8 cellular contexts compared by ENCODE assay signal in the genomic region with DNA sequence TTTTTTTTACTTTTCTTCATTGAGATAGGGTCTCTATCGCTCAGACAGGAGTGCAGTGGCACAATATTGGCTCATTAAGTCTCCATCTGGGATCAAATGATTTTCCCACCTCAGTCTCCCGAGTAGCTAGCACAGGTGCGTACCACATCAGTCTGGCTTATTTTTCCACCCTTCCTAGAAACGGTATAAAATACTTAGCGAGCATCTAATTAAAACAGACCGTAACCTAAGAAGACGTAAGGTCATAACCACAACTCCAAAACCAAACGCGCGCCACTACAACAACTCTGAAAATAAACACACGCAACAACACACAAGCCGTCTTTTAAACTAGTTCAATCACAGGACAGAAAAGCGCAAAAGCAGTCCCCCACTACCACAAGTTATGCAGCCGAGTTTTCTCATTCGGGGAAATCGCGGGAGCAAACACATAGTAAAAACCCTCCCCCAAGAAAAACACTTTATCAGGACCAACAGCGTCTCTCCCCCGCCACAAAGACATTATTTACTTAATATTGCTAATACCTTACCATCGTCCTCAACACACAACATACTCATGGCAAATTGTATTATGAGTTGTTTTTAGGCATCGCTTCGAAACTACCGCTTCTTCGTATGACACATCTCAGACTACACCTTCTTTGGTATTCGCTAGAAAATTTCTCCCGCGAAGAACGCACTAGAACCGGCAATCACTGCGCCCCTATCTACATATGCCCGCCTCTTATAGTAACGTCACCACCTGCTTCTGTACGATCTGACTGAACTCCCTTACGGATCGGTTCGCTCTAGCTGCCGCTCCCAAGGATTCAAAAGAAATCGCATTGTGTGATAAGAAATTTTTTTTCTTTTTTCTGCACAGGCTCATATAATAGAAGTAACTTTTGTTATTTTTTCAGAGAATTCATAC. TPM values are rescaled to one million over a fixed set of nuclear protein-coding genes. Genes with fewer than 3 reads are reported as not detected.
A peak's percentile ranks its signal among the peaks of the same experiment; 100 is the strongest.
DNase-seq lines count a peak whose midpoint lies in the region; ATAC-seq, FAIRE-seq and TF ChIP-seq lines count a peak whose summit lies in the region.

No MANE protein-coding gene starts in this region.

- no peaks in the 10 kb centered on the region for H3K79me2 ChIP-seq in GM23338 (replicated peaks; ENCODE audit: insufficient read depth)

- peak overlapping the region; percentile 73 for H3K4me3 Mint-ChIP-seq in GM23338

- peak overlapping the region; percentile 70 to 100 for H3K9ac ChIP-seq in stomach smooth muscle (ENCODE audit: low read length in 2 of 2)

- H4K20me1 ChIP-seq in GM23338 (replicated peaks; ENCODE audit: insufficient read depth) = no peaks in the 10 kb centered on the region

- H2AFZ ChIP-seq in GM23338 (no peak overlapping the region), neuron (ENCODE audit: low read depth, low read length) (peak overlapping the region; percentile 83)

- DNase-seq in Daoy (ENCODE audit: low read depth) (peak; percentile 93), GM23338 (ENCODE audit: low spot score) (peak; percentile 89), MG63 (peak; percentile 72), SHP77 (lab: John Stamatoyannopoulos, UW) (peak; percentile 80 to 81), frontal cortex (ENCODE audit: low spot score in 2 of 2) (peak; percentile 80 to 89)
- peak; percentile 73 for DNase-seq in activated naive CD4-positive, alpha-beta T cell treated with Interleukin-2 at 50 U/mL for 16 hours

- peak overlapping the region; percentile 46 for H3K4me3 ChIP-seq in GM23338
- H3K4me3 ChIP-seq in MG63 = peak overlapping the region; percentile 40
- H3K4me3 ChIP-seq in neuron (ENCODE audit: low read length) = peak overlapping the region; percentile 46
- peak overlapping the region; percentile 33 to 64 for H3K4me3 ChIP-seq in stomach smooth muscle (ENCODE audit: low read length in 2 of 2)

- H3K27ac ChIP-seq in GM23338 (ENCODE audit: low read depth) (peak overlapping the region; percentile 90), stomach smooth muscle (ENCODE audit: low read length) (peak overlapping the region; percentile 83)

- ATAC-seq in GM23338 = peak; percentile 82

- H3K4me2 ChIP-seq in GM23338 = peak overlapping the region; percentile 65

- peaks cover 11% of the 10 kb centered on the region for H3K4me1 Mint-ChIP-seq in GM23338

- H3K9me3 ChIP-seq in MG63 = peaks cover 8% of the 10 kb centered on the region; the same call in 1 of the 2 replicates
- no peaks in the 10 kb centered on the region for H3K9me3 ChIP-seq in neuron (ENCODE audit: low read length)
- H3K9me3 ChIP-seq in stomach smooth muscle (ENCODE audit: control insufficient read depth in 2 of 2, low read length in 2 of 2) = no peaks in the 10 kb centered on the region

- H3K27me3 ChIP-seq in GM23338 (ENCODE audit: insufficient read depth) = no peaks in the 10 kb centered on the region
- no peaks in the 10 kb centered on the region for H3K27me3 ChIP-seq in MG63
- H3K27me3 ChIP-seq in neuron (ENCODE audit: insufficient read depth, low read length) = no peaks in the 10 kb centered on the region
- H3K27me3 ChIP-seq in stomach smooth muscle (ENCODE audit: control insufficient read depth in 1 of 2, insufficient read depth in 2 of 2, low read length in 2 of 2) = no peaks in the 10 kb centered on the region

- no peak for FAIRE-seq in frontal cortex (lab: Jason Lieb, UNC)

- H3K27me3 Mint-ChIP-seq in GM23338 (ENCODE audit: insufficient read depth, low read depth, poor library complexity) = peaks cover 11% of the 10 kb centered on the region

- H3K9me3 Mint-ChIP-seq in GM23338 = peaks cover 14% of the 10 kb centered on the region

- H3K36me3 Mint-ChIP-seq in GM23338 (ENCODE audit: low read depth) = no peaks in the 10 kb centered on the region

- no peak for TF ChIP-seq CTCF in GM23338 (conservative IDR thresholded peaks at IDR 0.05; ENCODE audit: low read depth in 2 of 2)

- H3K4me1 ChIP-seq in GM23338 (ENCODE audit: insufficient read depth) (peaks cover 13% of the 10 kb centered on the region), neuron (ENCODE audit: insufficient read depth, low read length) (no peaks in the 10 kb centered on the region), stomach smooth muscle (ENCODE audit: control insufficient read depth, insufficient read depth, low read length) (peaks cover 3% of the 10 kb centered on the region)

- peak overlapping the region; percentile 100 for H3K27ac Mint-ChIP-seq in GM23338

- 0 out of 2 replicates have a peak, but pooled peaks cover 6% of the 10 kb centered on the region for H3F3A ChIP-seq in GM23338 (replicated peaks; ENCODE audit: low read depth)

- no peaks in the 10 kb centered on the region for H3K9me2 ChIP-seq in GM23338 (ENCODE audit: insufficient read depth)

- H3K36me3 ChIP-seq in GM23338 (ENCODE audit: insufficient read depth) = no peaks in the 10 kb centered on the region
- H3K36me3 ChIP-seq in MG63 = no peaks in the 10 kb centered on the region
- H3K36me3 ChIP-seq in neuron (ENCODE audit: insufficient read depth, low read length) = no peaks in the 10 kb centered on the region
- H3K36me3 ChIP-seq in stomach smooth muscle (ENCODE audit: control insufficient read depth in 2 of 2, insufficient read depth in 2 of 2, low read length in 2 of 2) = no peaks in the 10 kb centered on the region

TF ChIP-seq in GM23338, 12 proteins besides CTCF, POLR2A, EP300 and RAD21 (continues in another document):
- TF ChIP-seq NANOG (IDR thresholded peaks at IDR 0.05; ENCODE audit: borderline replicate concordance) (peak; percentile 38; the same call in 1 of the 2 replicates), REST (IDR thresholded peaks at IDR 0.05; ENCODE audit: unreplicated experiment) (no peak), ZNF114 (CRISPR knock-in tag; IDR thresholded peaks at IDR 0.05) (no peak), JUNB (IDR thresholded peaks at IDR 0.05; ENCODE audit: unreplicated experiment) (no peak)

RNA-seq across cellular contexts. Expression of gene TEX14, which starts 32.8 kb away (rescaled TPM):
- not detected in 2 replicates for total RNA-seq in Daoy (2014; rRNA removed; shearing (Covaris generic))
- 0.78 and 0.80 TPM in 2 replicates for total RNA-seq in GM23338 (2014; rRNA removed; shearing (Covaris generic))
- polyA plus RNA-seq in GM23338 (2016; fragmentation: Nextera tagmentation; extraction: Ambion mirVana) = 2.5 and 2.6 TPM in 2 replicates
- 0.03 TPM in 1 of 2 replicates, not detected in the other for total RNA-seq in MG63 (2014; rRNA removed; shearing (Covaris generic); ENCODE audit: low replicate concordance)
- total RNA-seq in frontal cortex = under 0.01 TPM

RNA-seq across cellular contexts. Expression of gene RAD51C, which starts 33.3 kb away (rescaled TPM):
- total RNA-seq in Daoy (2014; rRNA removed; shearing (Covaris generic)) = 40.7 and 50.7 TPM in 2 replicates
- 9.3 and 19.6 TPM in 2 replicates for total RNA-seq in GM23338 (2014; rRNA removed; shearing (Covaris generic))
- 25.5 and 33.6 TPM in 2 replicates for polyA plus RNA-seq in GM23338 (2016; fragmentation: Nextera tagmentation; extraction: Ambion mirVana)
- 51.3 and 55.3 TPM in 2 replicates for total RNA-seq in MG63 (2014; rRNA removed; shearing (Covaris generic); ENCODE audit: low replicate concordance)
- 36.3 TPM for total RNA-seq in frontal cortex

Comparison
In these comparisons a context has a peak if more than half of its experiments do, and no peak if none do; other contexts are left out.
1. Peak in every context shown above with its lines: DNase-seq, ATAC-seq, H3K4me3 ChIP-seq and H3K27ac ChIP-seq.